Comparison of ENCODE assay signal across 11 cellular contexts in genomic region chr2:70645733-70646420, GRCh38.
DNase-seq lines count a peak whose midpoint lies in the region; ATAC-seq and TF ChIP-seq lines count a peak whose summit lies in the region.
"Had no signal": no experiment of that assay in that cellular context is flagged by ENCODE, and none has a peak within 500 bp of the region (broad histone marks: within the 10 kb centered on the region; RNA-seq: fewer than 3 reads in every experiment).

No MANE protein-coding gene starts in this region.

- H3K9ac ChIP-seq in GM23248, result no peak overlapping the region
- H3K9ac ChIP-seq in mesenchymal stem cell (ENCODE audit: low read length), result no peak overlapping the region

- H2BK120ac ChIP-seq in mesenchymal stem cell (ENCODE audit: low read depth, low read length), result no peak overlapping the region

- TF ChIP-seq CTCF in OCI-LY7 (conservative IDR thresholded peaks at IDR 0.05; ENCODE audit: low read length), result peak; percentile 51; the same call in 1 of the 2 replicates

- POLR2A ChIA-PET in OCI-LY7 (lab: Charles Lee), result no interaction called here

- H3K27me3 ChIP-seq in GM23248 (replicated peaks; ENCODE audit: insufficient read depth) (peaks cover 5% of the 10 kb centered on the region; the same call in 1 of the 2 replicates), mesenchymal stem cell (ENCODE audit: control insufficient read depth in 1 of 2, insufficient read depth in 1 of 2, low read length in 2 of 2) (peaks cover 33% of the 10 kb centered on the region in 2 experiments)

- no peak overlapping the region for H4K8ac ChIP-seq in mesenchymal stem cell (ENCODE audit: low read length)

- H4K20me1 ChIP-seq in GM23248 (ENCODE audit: insufficient read depth) (no peaks in the 10 kb centered on the region), OCI-LY7 (ENCODE audit: insufficient read depth, low read length) (no peaks in the 10 kb centered on the region)

- no peaks in the 10 kb centered on the region for H3K79me1 ChIP-seq in mesenchymal stem cell (replicated peaks; ENCODE audit: low read length, poor library complexity, severe bottlenecking)

- H3K4me2 ChIP-seq in GM23248 (ENCODE audit: unreplicated experiment) (no peak overlapping the region), OCI-LY7 (ENCODE audit: low read length) (no peak overlapping the region), mesenchymal stem cell (ENCODE audit: low read length, poor library complexity, severe bottlenecking) (no peak overlapping the region)

- in situ Hi-C loops in GM23248 (cut with MboI), result no loop called here

- 53 to 56% methylated on average over 10 of the region's 10 CpGs for WGBS in GM23248 (ENCODE audit: low coverage in 1 of 2, low lambda C conversion rate in 2 of 2, missing lambda C conversion rate in 2 of 2), 2 experiments
- WGBS in mesenchymal stem cell, result 52% methylated on average over 9 of the region's 10 CpGs

- no peak overlapping the region for H2AK5ac ChIP-seq in mesenchymal stem cell (ENCODE audit: low read length, severe bottlenecking)

- H3K36me3 ChIP-seq in GM23248 (ENCODE audit: low read depth), result no peaks in the 10 kb centered on the region
- no peaks in the 10 kb centered on the region for H3K36me3 ChIP-seq in OCI-LY7 (ENCODE audit: insufficient read depth, low read length)
- H3K36me3 ChIP-seq in mesenchymal stem cell (ENCODE audit: control insufficient read depth in 1 of 2, insufficient read depth in 2 of 2, low read depth in 1 of 2, low read length in 2 of 2), result no peaks in the 10 kb centered on the region

- no peak for ATAC-seq in HG03442 (IDR thresholded peaks at IDR 0.05; ENCODE audit: unreplicated experiment)

- no peak overlapping the region for H2AFZ ChIP-seq in GM23248
- H2AFZ ChIP-seq in OCI-LY7 (ENCODE audit: low read length), result no peak overlapping the region
- H2AFZ ChIP-seq in mesenchymal stem cell (ENCODE audit: low read depth, low read length), result no peak overlapping the region

- no peak overlapping the region for H4K91ac ChIP-seq in mesenchymal stem cell (ENCODE audit: low read length)

- CTCF ChIA-PET in OCI-LY7 (lab: Charles Lee; ENCODE audit: unreplicated experiment), result no interaction called here

- DNase-seq in DMS 273 treated with DMSO at 0.1 percent for 48 hours (lab: John Stamatoyannopoulos, UW), result peak; percentile 9
- DNase-seq in GM23248, result peak; percentile 31
- peak; percentile 18 for DNase-seq in OCI-LY7 (ENCODE audit: low spot score)
- peak; percentile 7 for DNase-seq in glomerular visceral epithelial cell (ENCODE audit: extremely low spot score)
- DNase-seq in mesenchymal stem cell, result no peak
- DNase-seq in germinal center (ENCODE audit: low spot score), result no peak
- DNase-seq in nucleus accumbens (lab: John Stamatoyannopoulos, UW), result no peak
- DNase-seq: amygdala; NCI-H1092 treated with DMSO at 0.1 percent for 48 hours; stimulated activated CD4-positive, alpha-beta T cell treated with anti-CD3 and anti-CD28 coated beads, Interleukin-4, amount 100 ng/mL, for 4 hours had no signal

- H3K4me1 ChIP-seq in GM23248 (ENCODE audit: insufficient read depth) (no peaks in the 10 kb centered on the region), OCI-LY7 (ENCODE audit: insufficient read depth, low read length, poor library complexity, severe bottlenecking) (no peaks in the 10 kb centered on the region), mesenchymal stem cell (ENCODE audit: control insufficient read depth, insufficient read depth, low read depth, low read length) (no peaks in the 10 kb centered on the region)

- no peak overlapping the region for H3K4ac ChIP-seq in mesenchymal stem cell (ENCODE audit: low read depth in 1 of 2, low read length in 2 of 2)

- H3K18ac ChIP-seq in mesenchymal stem cell (ENCODE audit: low read depth in 1 of 2, low read length in 2 of 2), result no peak overlapping the region

- no peak overlapping the region for H3K14ac ChIP-seq in mesenchymal stem cell (ENCODE audit: low read length in 2 of 2)

- H3K79me2 ChIP-seq in GM23248 (ENCODE audit: insufficient read depth) (no peaks in the 10 kb centered on the region), OCI-LY7 (ENCODE audit: insufficient read depth, low read depth, low read length) (no peaks in the 10 kb centered on the region)

- H3K27ac ChIP-seq in GM23248 (no peak overlapping the region), OCI-LY7 (ENCODE audit: low read depth, low read length, poor library complexity, severe bottlenecking) (no peak overlapping the region), mesenchymal stem cell (ENCODE audit: low read length, poor library complexity, severe bottlenecking) (no peak overlapping the region)

- H3K9me3 ChIP-seq in GM23248 (ENCODE audit: low read depth), result no peaks in the 10 kb centered on the region
- H3K9me3 ChIP-seq in OCI-LY7 (ENCODE audit: low read length), result no peaks in the 10 kb centered on the region
- H3K9me3 ChIP-seq in mesenchymal stem cell (ENCODE audit: control insufficient read depth, low read length), result no peaks in the 10 kb centered on the region

- H3K23ac ChIP-seq in mesenchymal stem cell (ENCODE audit: low read length in 2 of 2), result no peak overlapping the region

- no peaks in the 10 kb centered on the region for H3F3A ChIP-seq in GM23248 (ENCODE audit: insufficient read depth)

- no peak overlapping the region for H2BK12ac ChIP-seq in mesenchymal stem cell (ENCODE audit: low read length in 2 of 2)

- H2BK5ac ChIP-seq in mesenchymal stem cell (ENCODE audit: low read depth, low read length, poor library complexity, severe bottlenecking), result no peak overlapping the region

- BruUV-seq in OCI-LY7 (replicated peaks; lab: Mats Ljungman, UMichigan), result no TSS peak

- no peaks in the 10 kb centered on the region for H3K9me2 ChIP-seq in GM23248 (ENCODE audit: insufficient read depth)
- H3K9me2 ChIP-seq in OCI-LY7 (ENCODE audit: insufficient read depth, low read length), result no peaks in the 10 kb centered on the region

- no peak overlapping the region for H2BK15ac ChIP-seq in mesenchymal stem cell (ENCODE audit: low read depth, poor library complexity, severe bottlenecking)

- intact Hi-C loops in OCI-LY7 (cut with micrococcal nuclease; ENCODE audit: unreplicated experiment), result no loop called here

- H3K4me3 ChIP-seq in GM23248 (no peak overlapping the region), OCI-LY7 (ENCODE audit: low read depth, low read length, poor library complexity, severe bottlenecking) (no peak overlapping the region), mesenchymal stem cell (ENCODE audit: insufficient read depth in 1 of 2, low read depth in 1 of 2, low read length in 2 of 2) (no peak overlapping the region)

Comparison
In these comparisons a context has a peak if more than half of its experiments do, and no peak if none do; other contexts are left out.
1. DNase-seq: peak in DMS 273 treated with DMSO at 0.1 percent for 48 hours (single experiment), GM23248 (single experiment), OCI-LY7 (single experiment) and glomerular visceral epithelial cell (single experiment); none in mesenchymal stem cell (single experiment), germinal center (single experiment) and nucleus accumbens (0 of 56).